In genomic region chr3:9754678-9755077, GRCh38 we compare ENCODE assay signal across 12 cellular contexts. TPM values are rescaled to one million over a fixed set of nuclear protein-coding genes. Genes with fewer than 3 reads are reported as not detected.
DNase-seq lines count a peak whose midpoint lies in the region; ATAC-seq and TF ChIP-seq lines count a peak whose summit lies in the region.
"Had no signal": no experiment of that assay in that cellular context is flagged by ENCODE, and none has a peak within 500 bp of the region (broad histone marks: within the 10 kb centered on the region; RNA-seq: fewer than 3 reads in every experiment).

No MANE protein-coding gene starts in this region.

- TF ChIP-seq CTCF in RWPE2 (IDR thresholded peaks at IDR 0.05; ENCODE audit: poor library complexity, severe bottlenecking) (no peak), endodermal cell (conservative IDR thresholded peaks at IDR 0.05) (no peak)

- H3K4me1 ChIP-seq in RWPE2 (ENCODE audit: insufficient read depth, poor library complexity, severe bottlenecking) (peaks cover 3% of the 10 kb centered on the region), subcutaneous abdominal adipose tissue (ENCODE audit: control insufficient read depth in 5 of 5, insufficient read depth in 5 of 5, low read length in 5 of 5) (peaks cover 6 to 33% (median 27%) of the 10 kb centered on the region in 5 donors), endodermal cell (ENCODE audit: control insufficient read depth, insufficient read depth, low read length) (peaks cover 5% of the 10 kb centered on the region)

- H3K9me3 Mint-ChIP-seq in activated naive CD4-positive, alpha-beta T cell treated with anti-CD3 and anti-CD28 coated beads, Interleukin-2, amount 10 ng/mL, durations not matched to agents 7 days and 5 days, result no peaks in the 10 kb centered on the region
- H3K9me3 Mint-ChIP-seq in endodermal cell, result no peaks in the 10 kb centered on the region
- H3K9me3 Mint-ChIP-seq: effector memory CD8-positive, alpha-beta T cell had no signal

- 90 to 96% methylated on average over 2 to 8 of the region's 8 CpGs for WGBS in endodermal cell (ENCODE audit: insufficient coverage in 1 of 2, insufficient read length in 1 of 2), 2 experiments

- no peak overlapping the region for H3K4me3 ChIP-seq in RWPE2 (ENCODE audit: severe bottlenecking)
- H3K4me3 ChIP-seq in subcutaneous abdominal adipose tissue (ENCODE audit: low read depth in 1 of 5, low read length in 5 of 5), result no peak overlapping the region
- no peak overlapping the region for H3K4me3 ChIP-seq in endodermal cell (ENCODE audit: low read length)

- H3K36me3 ChIP-seq in RWPE2 (ENCODE audit: low read depth), result peaks cover 50% of the 10 kb centered on the region
- peaks cover 5 to 73% (median 50%) of the 10 kb centered on the region in 5 donors for H3K36me3 ChIP-seq in subcutaneous abdominal adipose tissue (ENCODE audit: control insufficient read depth in 5 of 5, insufficient read depth in 5 of 5, low read length in 5 of 5)
- peaks cover 33% of the 10 kb centered on the region for H3K36me3 ChIP-seq in endodermal cell (ENCODE audit: control insufficient read depth, insufficient read depth, low read length)

- DNase-seq in activated naive CD4-positive, alpha-beta T cell treated with anti-CD3 and anti-CD28 coated beads, Interleukin-2, amount 10 ng/mL, durations not matched to agents 7 days and 5 days, result peak; percentile 34
- DNase-seq in activated naive CD4-positive, alpha-beta T cell treated with Interleukin-2 at 50 U/mL for 16 hours, result no peak
- DNase-seq in RWPE2 (ENCODE audit: low spot score) (no peak), epithelial cell of prostate (ENCODE audit: low read depth, low spot score) (no peak), glomerular visceral epithelial cell (ENCODE audit: extremely low spot score) (no peak), endodermal cell (no peak)
- DNase-seq: DMS79; effector memory CD8-positive, alpha-beta T cell; GOT3; stimulated activated CD4-positive, alpha-beta T cell treated with anti-CD3 and anti-CD28 coated beads, Interleukin-15, amount 100 ng/mL, for 24 hours had no signal

- CTCF ChIA-PET in activated naive CD4-positive, alpha-beta T cell treated with anti-CD3 and anti-CD28 coated beads, Interleukin-2, amount 10 ng/mL, durations not matched to agents 7 days and 5 days (lab: Charles Lee), result interaction anchor here (1.9 kb wide), 1 partner anchor 27 kb away, joined by 6 read pairs; no protein-coding TSS in a partner anchor

- peak overlapping the region; percentile 55 for H3K4me3 Mint-ChIP-seq in activated naive CD4-positive, alpha-beta T cell treated with anti-CD3 and anti-CD28 coated beads, Interleukin-2, amount 10 ng/mL, durations not matched to agents 7 days and 5 days
- no peak overlapping the region for H3K4me3 Mint-ChIP-seq in endodermal cell
- H3K4me3 Mint-ChIP-seq: effector memory CD8-positive, alpha-beta T cell had no signal

- H3K27ac Mint-ChIP-seq in activated naive CD4-positive, alpha-beta T cell treated with anti-CD3 and anti-CD28 coated beads, Interleukin-2, amount 10 ng/mL, durations not matched to agents 7 days and 5 days, result peak overlapping the region; percentile 74
- H3K27ac Mint-ChIP-seq in endodermal cell, result no peak overlapping the region

- no peaks in the 10 kb centered on the region for H3K9me3 ChIP-seq in RWPE2 (ENCODE audit: severe bottlenecking)
- H3K9me3 ChIP-seq in subcutaneous abdominal adipose tissue (ENCODE audit: control insufficient read depth in 5 of 5, low read length in 5 of 5), result no peaks in the 10 kb centered on the region
- H3K9me3 ChIP-seq in endodermal cell (ENCODE audit: control insufficient read depth, low read length), result no peaks in the 10 kb centered on the region

- peak overlapping the region in 3 of 5 donors; percentile 21 to 44 (median 28) for H3K9ac ChIP-seq in subcutaneous abdominal adipose tissue (ENCODE audit: low read length in 5 of 5)
- no peak overlapping the region for H3K9ac ChIP-seq in endodermal cell (ENCODE audit: extremely low read depth, low read length, poor library complexity, severe bottlenecking)

- H3K4me1 Mint-ChIP-seq in activated naive CD4-positive, alpha-beta T cell treated with anti-CD3 and anti-CD28 coated beads, Interleukin-2, amount 10 ng/mL, durations not matched to agents 7 days and 5 days, result peaks cover 48% of the 10 kb centered on the region
- H3K4me1 Mint-ChIP-seq in endodermal cell, result peaks cover 7% of the 10 kb centered on the region

- H3K27me3 ChIP-seq in RWPE2 (ENCODE audit: insufficient read depth, poor library complexity, severe bottlenecking), result no peaks in the 10 kb centered on the region
- no peaks in the 10 kb centered on the region for H3K27me3 ChIP-seq in subcutaneous abdominal adipose tissue (ENCODE audit: control insufficient read depth in 5 of 5, insufficient read depth in 4 of 5, low read length in 5 of 5)
- no peaks in the 10 kb centered on the region for H3K27me3 ChIP-seq in endodermal cell (ENCODE audit: control insufficient read depth, insufficient read depth, low read length, poor library complexity, severe bottlenecking)

- no peak for ATAC-seq in RWPE2 (ENCODE audit: low read depth)
- ATAC-seq in HG02610 (IDR thresholded peaks at IDR 0.05; ENCODE audit: unreplicated experiment), result no peak
- ATAC-seq: effector memory CD8-positive, alpha-beta T cell had no signal

- peak overlapping the region; percentile 50 for H3K27ac ChIP-seq in RWPE2 (ENCODE audit: poor library complexity, severe bottlenecking)
- peak overlapping the region; percentile 39 for H3K27ac ChIP-seq in epithelial cell of prostate
- H3K27ac ChIP-seq in subcutaneous abdominal adipose tissue (ENCODE audit: low read depth, low read length), result peak overlapping the region; percentile 52
- no peak overlapping the region for H3K27ac ChIP-seq in endodermal cell (ENCODE audit: low read depth, low read length)

- peaks cover 55% of the 10 kb centered on the region for H3K36me3 Mint-ChIP-seq in activated naive CD4-positive, alpha-beta T cell treated with anti-CD3 and anti-CD28 coated beads, Interleukin-2, amount 10 ng/mL, durations not matched to agents 7 days and 5 days
- H3K36me3 Mint-ChIP-seq in endodermal cell (ENCODE audit: low read depth), result peaks cover 56% of the 10 kb centered on the region

- H3K27me3 Mint-ChIP-seq in activated naive CD4-positive, alpha-beta T cell treated with anti-CD3 and anti-CD28 coated beads, Interleukin-2, amount 10 ng/mL, durations not matched to agents 7 days and 5 days, result no peaks in the 10 kb centered on the region
- H3K27me3 Mint-ChIP-seq in endodermal cell (ENCODE audit: insufficient read depth), result no peaks in the 10 kb centered on the region
- H3K27me3 Mint-ChIP-seq: effector memory CD8-positive, alpha-beta T cell had no signal

RNA-seq across cellular contexts. Expression of gene OGG1, which starts 4.9 kb away (rescaled TPM):
- total RNA-seq in endodermal cell, result 10 to 100 TPM; 28.6 to 34.0 TPM
- polyA plus RNA-seq in endodermal cell (2013, experiment 1 of 2), result 26.9 TPM
- polyA plus RNA-seq in endodermal cell (2013, experiment 2 of 2), result 28.9 TPM

RNA-seq across cellular contexts. Expression of gene CAMK1, which starts 15.1 kb away (rescaled TPM):
- total RNA-seq in endodermal cell, result 10 to 100 TPM; 10.1 to 13.3 TPM
- 13.6 TPM for polyA plus RNA-seq in endodermal cell (2013, experiment 1 of 2)
- polyA plus RNA-seq in endodermal cell (2013, experiment 2 of 2), result 14.6 TPM

RNA-seq across cellular contexts. Expression of gene BRPF1, which starts 23.1 kb away (rescaled TPM):
- total RNA-seq in endodermal cell, result 10 to 100 TPM; 22.7 to 28.5 TPM
- polyA plus RNA-seq in endodermal cell (2013, experiment 1 of 2), result 18.2 TPM
- 17.0 TPM for polyA plus RNA-seq in endodermal cell (2013, experiment 2 of 2)

RNA-seq across cellular contexts. Expression of gene TADA3, which starts 37.6 kb away (rescaled TPM):
- 10 to 100 TPM; 52.4 to 62.0 TPM for total RNA-seq in endodermal cell
- polyA plus RNA-seq in endodermal cell (2013, experiment 1 of 2), result 84.8 TPM
- polyA plus RNA-seq in endodermal cell (2013, experiment 2 of 2), result 74.3 TPM

RNA-seq across cellular contexts. Expression of gene ARPC4, which starts 38.2 kb away (rescaled TPM):
- 100 to 1,000 TPM; 150 to 153 TPM for total RNA-seq in endodermal cell
- polyA plus RNA-seq in endodermal cell (2013, experiment 1 of 2), result 114 TPM
- polyA plus RNA-seq in endodermal cell (2013, experiment 2 of 2), result 116 TPM
